ENCODE assay signal across 14 cellular contexts in genomic region chr22:40452730-40453487, GRCh38.
DNase-seq lines count a peak whose midpoint lies in the region; ATAC-seq and TF ChIP-seq lines count a peak whose summit lies in the region.
"Had no signal": no experiment of that assay in that cellular context is flagged by ENCODE, and none has a peak within 500 bp of the region (broad histone marks: within the 10 kb centered on the region; RNA-seq: fewer than 3 reads in every experiment).

No MANE protein-coding gene starts in this region.

- peaks cover 3% of the 10 kb centered on the region for H3K4me1 ChIP-seq in parathyroid adenoma
- H3K4me1 ChIP-seq: colonic mucosa had no signal

- peak overlapping the region; percentile 39 for H3K27ac ChIP-seq in parathyroid adenoma
- H3K27ac ChIP-seq: colonic mucosa, thoracic aorta had no signal

- DNase-seq in NCI-H510A treated with DMSO at 0.1 percent for 48 hours (lab: John Stamatoyannopoulos, UW): peak; percentile 7
- no peak for DNase-seq in NCI-H510A (lab: John Stamatoyannopoulos, UW)
- DNase-seq in NCI-H2029 treated with DMSO at 0.1 percent for 48 hours (lab: John Stamatoyannopoulos, UW): peak; percentile 42
- DNase-seq in epithelial cell of proximal tubule (ENCODE audit: low read depth): peak; percentile 4
- DNase-seq: activated CD8-positive, alpha-beta memory T cell treated with anti-CD3 and anti-CD28 coated beads, Interleukin-2, amount 50 U/mL, for 48 hours; colonic mucosa; hypothalamus; stimulated activated CD4-positive, alpha-beta T cell treated with anti-CD3 and anti-CD28 coated beads, Interleukin-2, amount 100 ng/mL, for 48 hours had no signal

- H3K36me3 ChIP-seq in parathyroid adenoma (ENCODE audit: control insufficient read depth, insufficient read depth, low read length): no peaks in the 10 kb centered on the region
- H3K36me3 ChIP-seq: colonic mucosa, thoracic aorta had no signal

- H3K9ac ChIP-seq in parathyroid adenoma: no peak overlapping the region

- H3K9me3 ChIP-seq in parathyroid adenoma (ENCODE audit: control insufficient read depth, low read length): no peaks in the 10 kb centered on the region
- H3K9me3 ChIP-seq: colonic mucosa, thoracic aorta had no signal

- ATAC-seq in GM18909 (IDR thresholded peaks at IDR 0.05; ENCODE audit: poor library complexity, unreplicated experiment) (no peak), GM18505 (IDR thresholded peaks at IDR 0.05; ENCODE audit: unreplicated experiment) (no peak), GM19455 (IDR thresholded peaks at IDR 0.05; ENCODE audit: unreplicated experiment) (no peak)
- ATAC-seq: SK-N-SH treated with all-trans-retinoic acid at 6 μM for 48 hours had no signal

- no peaks in the 10 kb centered on the region for H3K79me2 ChIP-seq in parathyroid adenoma

- H3K4me3 ChIP-seq in epithelial cell of proximal tubule (ENCODE audit: low read depth, low read length) (no peak overlapping the region), parathyroid adenoma (ENCODE audit: low read depth, low read length) (no peak overlapping the region)
- H3K4me3 ChIP-seq: colonic mucosa, thoracic aorta had no signal

- TF ChIP-seq POLR2A in GM18505 (IDR thresholded peaks at IDR 0.05; ENCODE audit: borderline replicate concordance, extremely low read depth, insufficient read depth, insufficient read length): no peak

- H3K4me2 ChIP-seq in parathyroid adenoma (ENCODE audit: low read length): no peak overlapping the region

- TF ChIP-seq CTCF in epithelial cell of proximal tubule (conservative IDR thresholded peaks at IDR 0.05; ENCODE audit: low read depth, low read length) (no peak), parathyroid adenoma (IDR thresholded peaks at IDR 0.05) (no peak)

- no peak overlapping the region for H2AFZ ChIP-seq in parathyroid adenoma

- H3K27me3 ChIP-seq in parathyroid adenoma (ENCODE audit: control insufficient read depth, insufficient read depth, low read length): no peaks in the 10 kb centered on the region
- H3K27me3 ChIP-seq: colonic mucosa had no signal
